Comparison of ENCODE assay signal across 12 cellular contexts in the genomic region with DNA sequence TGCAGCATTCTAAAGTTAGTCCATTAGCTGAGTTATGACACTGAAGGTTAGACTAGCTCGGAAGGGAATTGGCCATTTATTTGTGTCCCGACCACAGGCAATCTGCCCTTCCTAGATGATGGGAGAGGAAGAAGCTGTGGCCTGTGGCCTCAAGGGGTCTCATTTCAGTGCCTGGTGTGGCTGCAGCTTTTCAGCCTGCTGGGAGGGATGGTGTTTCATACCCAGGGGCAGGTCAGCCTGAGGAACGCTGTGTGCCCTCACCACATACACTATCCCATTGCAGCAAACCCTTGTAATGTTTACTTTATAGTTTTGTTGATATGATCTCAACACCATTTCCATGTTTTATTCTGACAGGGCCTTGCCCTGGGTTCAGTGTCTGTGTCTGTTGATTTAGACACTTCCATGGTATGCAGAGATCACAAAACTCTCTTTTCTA.
DNase-seq lines count a peak whose midpoint lies in the region; ATAC-seq and TF ChIP-seq lines count a peak whose summit lies in the region.
"Had no signal": no experiment of that assay in that cellular context is flagged by ENCODE, and none has a peak within 500 bp of the region (broad histone marks: within the 10 kb centered on the region; RNA-seq: fewer than 3 reads in every experiment).

No MANE protein-coding gene starts in this region.

- peak overlapping the region; percentile 3 for H2BK5ac ChIP-seq in IMR-90 (ENCODE audit: low read depth, low read length, poor library complexity, severe bottlenecking)

- H3K27ac ChIP-seq in IMR-90 (ENCODE audit: insufficient read depth, low read length) (peak overlapping the region; percentile 90), lower lobe of right lung (peak overlapping the region; percentile 84), suprapubic skin (peak overlapping the region; percentile 52)

- no peaks in the 10 kb centered on the region for H3K9me3 Mint-ChIP-seq in endothelial cell (ENCODE audit: unreplicated experiment)

- no CpG with 5 or more reads among the region's 3 CpGs for WGBS in IMR-90 (ENCODE audit: extremely low coverage in 2 of 2, insufficient read length in 1 of 2), 2 experiments
- 33% methylated on average over 3 of the region's 3 CpGs for WGBS in suprapubic skin

- POLR2A ChIA-PET in IMR-90 (lab: Charles Lee; ENCODE audit: unreplicated experiment) = no interaction called here

- CTCF ChIA-PET in IMR-90 (lab: Yijun Ruan, JAX) = interaction anchor here (0.9 kb wide), 1 partner anchor 10 kb away, joined by 3 read pairs; no protein-coding TSS in a partner anchor

- H3K18ac ChIP-seq in IMR-90 (ENCODE audit: low read depth, low read length) = 0 out of 2 replicates have a peak overlapping the region, but pooled peaks have one; percentile 10

- no TSS peak for BruUV-seq in IMR-90 (replicated peaks; lab: Mats Ljungman, UMichigan)

- H3K4ac ChIP-seq in IMR-90 (ENCODE audit: low read depth, low read length) = peak overlapping the region; percentile 33

- H2BK15ac ChIP-seq in IMR-90 (ENCODE audit: low read depth, low read length) = no peak overlapping the region; the same call in 2 of the 3 replicates

- H3K27me3 ChIP-seq in IMR-90 (ENCODE audit: control insufficient read depth, insufficient read depth, low read length) (no peaks in the 10 kb centered on the region), lower lobe of right lung (ENCODE audit: low read depth) (no peaks in the 10 kb centered on the region), suprapubic skin (no peaks in the 10 kb centered on the region)

- no peak overlapping the region for H3K4me3 ChIP-seq in IMR-90 (ENCODE audit: insufficient read depth, low read depth, low read length)
- no peak overlapping the region for H3K4me3 ChIP-seq in lower lobe of right lung
- no peak overlapping the region for H3K4me3 ChIP-seq in suprapubic skin

- H3K36me3 Mint-ChIP-seq in endothelial cell (ENCODE audit: low read depth, unreplicated experiment) = peaks cover 3% of the 10 kb centered on the region
- H3K36me3 Mint-ChIP-seq: IgD-negative memory B cell had no signal

- no peak overlapping the region for H3K9ac ChIP-seq in IMR-90 (ENCODE audit: low read depth, low read length)

- peak; percentile 91 for ATAC-seq in IMR-90 (ENCODE audit: low read depth)
- ATAC-seq in lower lobe of right lung = peak; percentile 65 to 81
- no peak for ATAC-seq in GM21723 (IDR thresholded peaks at IDR 0.05; ENCODE audit: unreplicated experiment)
- ATAC-seq in GM18511 (IDR thresholded peaks at IDR 0.05; ENCODE audit: unreplicated experiment) = no peak
- no peak for ATAC-seq in HG03571 (IDR thresholded peaks at IDR 0.05; ENCODE audit: unreplicated experiment)
- ATAC-seq: activated T-cell treated with anti-CD3 and anti-CD28 coated beads, Interleukin-2, amount 50 U/mL, for 4 hours had no signal

- no peak for TF ChIP-seq RAD21 in IMR-90 (IDR thresholded peaks at IDR 0.05; ENCODE audit: low read length)

- no peak overlapping the region for H3K4me3 Mint-ChIP-seq in endothelial cell (ENCODE audit: unreplicated experiment)
- H3K4me3 Mint-ChIP-seq: activated T-cell treated with anti-CD3 and anti-CD28 coated beads, Interleukin-2, amount 50 U/mL, for 4 hours; dendritic cell treated with granulocyte-macrophage colony-stimulating factor and Interleukin-4, amounts not matched to agents 40 ng/mL and 50 ng/mL, for 4 days; IgD-negative memory B cell had no signal

- H3K9me3 ChIP-seq in IMR-90 (ENCODE audit: control insufficient read depth, insufficient read depth, low read length) (no peaks in the 10 kb centered on the region), lower lobe of right lung (no peaks in the 10 kb centered on the region), suprapubic skin (no peaks in the 10 kb centered on the region)

- 0 out of 2 replicates have a peak overlapping the region, but pooled peaks have one; percentile 20 for H3K14ac ChIP-seq in IMR-90 (replicated peaks; ENCODE audit: low read depth, low read length)

- H2AK5ac ChIP-seq in IMR-90 (ENCODE audit: low read depth, low read length) = peak overlapping the region; percentile 2; the same call in 1 of the 2 replicates

- H3K56ac ChIP-seq in IMR-90 (ENCODE audit: extremely low read depth, insufficient read depth, low read length) = no peak overlapping the region

- TF ChIP-seq CTCF in IMR-90 (conservative IDR thresholded peaks at IDR 0.05; ENCODE audit: low read depth, low read length) (no peak), endothelial cell (IDR thresholded peaks at IDR 0.05; ENCODE audit: unreplicated experiment) (no peak), lower lobe of right lung (IDR thresholded peaks at IDR 0.05) (peak; percentile 14), suprapubic skin (IDR thresholded peaks at IDR 0.05) (no peak)

- intact Hi-C loops in IMR-90 (cut with micrococcal nuclease) = loop anchor here (5.0 kb wide), 1 partner anchor 149 kb away; no protein-coding TSS in a partner anchor
- intact Hi-C loops in lower lobe of right lung (cut with DNase I) = no loop called here

- in situ Hi-C loops in IMR-90 (cut with MboI; ENCODE audit: low sequenced_read_pairs) = no loop called here

- peaks cover 3% of the 10 kb centered on the region for H3K27me3 Mint-ChIP-seq in endothelial cell (ENCODE audit: unreplicated experiment)
- H3K27me3 Mint-ChIP-seq: dendritic cell treated with granulocyte-macrophage colony-stimulating factor and Interleukin-4, amounts not matched to agents 40 ng/mL and 50 ng/mL, for 4 days; IgD-negative memory B cell had no signal

- H3K4me2 ChIP-seq in IMR-90 (ENCODE audit: low read depth, low read length) = peak overlapping the region; percentile 20

- TF ChIP-seq POLR2A in IMR-90 (IDR thresholded peaks at IDR 0.05; ENCODE audit: low read depth, low read length) (no peak), suprapubic skin (IDR thresholded peaks at IDR 0.05) (no peak)

- H2AFZ ChIP-seq in IMR-90 (replicated peaks; ENCODE audit: low read length, poor library complexity) = no peak overlapping the region

- dilution Hi-C loops in IMR-90 (cut with HindIII; ENCODE audit: low sequenced_read_pairs, unreplicated experiment) = no loop called here

- H4K20me1 ChIP-seq in IMR-90 (ENCODE audit: insufficient read depth, low read length) = peaks cover 4% of the 10 kb centered on the region; the same call in 1 of the 2 replicates

- H3K23ac ChIP-seq in IMR-90 (ENCODE audit: low read depth, low read length) = no peak overlapping the region; the same call in 1 of the 2 replicates

- no peaks in the 10 kb centered on the region for H3K79me1 ChIP-seq in IMR-90 (ENCODE audit: low read depth in 1 of 2, low read length in 2 of 2)

- TF ChIP-seq EP300 in suprapubic skin (IDR thresholded peaks at IDR 0.05) = no peak

- H3K4me1 ChIP-seq in IMR-90 (ENCODE audit: control insufficient read depth, insufficient read depth, low read length) (peaks cover 4% of the 10 kb centered on the region), lower lobe of right lung (peaks cover 6% of the 10 kb centered on the region), suprapubic skin (peaks cover 14% of the 10 kb centered on the region)

- H4K5ac ChIP-seq in IMR-90 (ENCODE audit: low read depth, low read length) = no peak overlapping the region

- no peak overlapping the region for H2AK9ac ChIP-seq in IMR-90 (replicated peaks; ENCODE audit: low read depth, low read length, poor library complexity)

- H3K4me1 Mint-ChIP-seq in endothelial cell (ENCODE audit: unreplicated experiment) = peaks cover 6% of the 10 kb centered on the region
- H3K4me1 Mint-ChIP-seq: IgD-negative memory B cell had no signal

- H3K36me3 ChIP-seq in IMR-90 (ENCODE audit: control insufficient read depth, insufficient read depth, low read length) (no peaks in the 10 kb centered on the region), lower lobe of right lung (no peaks in the 10 kb centered on the region), suprapubic skin (no peaks in the 10 kb centered on the region)

- H3K27ac Mint-ChIP-seq in endothelial cell (ENCODE audit: unreplicated experiment) = peak overlapping the region; percentile 93
- H3K27ac Mint-ChIP-seq: dendritic cell treated with granulocyte-macrophage colony-stimulating factor and Interleukin-4, amounts not matched to agents 40 ng/mL and 50 ng/mL, for 4 days; IgD-negative memory B cell had no signal

- peak; percentile 37 for DNase-seq in IMR-90
- DNase-seq in endothelial cell (ENCODE audit: low spot score) = peak; percentile 23
- DNase-seq in lower lobe of right lung = peak; percentile 47
- DNase-seq in suprapubic skin (ENCODE audit: low spot score in 2 of 2) = no peak
- DNase-seq in AML-193 (lab: John Stamatoyannopoulos, UW) = no peak
- DNase-seq: activated T-cell treated with anti-CD3 and anti-CD28 coated beads, Interleukin-2, amount 50 U/mL, for 4 hours; stimulated activated CD4-positive, alpha-beta T cell treated with anti-CD3 and anti-CD28 coated beads, Interleukin-4, amount 100 ng/mL, for 4 hours had no signal

- H2BK20ac ChIP-seq in IMR-90 (ENCODE audit: low read depth, low read length) = no peak overlapping the region

- H4K8ac ChIP-seq in IMR-90 (ENCODE audit: low read depth in 2 of 2, low read length in 2 of 2) = 0 out of 4 replicates have a peak overlapping the region, but pooled peaks of 1 of the 2 experiments have one; percentile 30

- H2BK120ac ChIP-seq in IMR-90 (ENCODE audit: low read depth, low read length) = peak overlapping the region; percentile 33; the same call in 1 of the 2 replicates

- H3K9me1 ChIP-seq in IMR-90 (ENCODE audit: insufficient read depth, low read length) = 0 out of 2 replicates have a peak, but pooled peaks cover 3% of the 10 kb centered on the region

- H4K91ac ChIP-seq in IMR-90 (ENCODE audit: insufficient read depth, low read depth, low read length) = no peak overlapping the region

TF ChIP-seq in IMR-90, 13 proteins besides CTCF, POLR2A, EP300 and RAD21 (continues in another document):
- TF ChIP-seq CHD1 (IDR thresholded peaks at IDR 0.05; ENCODE audit: low read depth, low read length) (no peak), MAFK (IDR thresholded peaks at IDR 0.05; ENCODE audit: low read depth, low read length) (no peak), RFX5 (IDR thresholded peaks at IDR 0.05; ENCODE audit: low read depth, low read length) (no peak), SMC3 (IDR thresholded peaks at IDR 0.05; ENCODE audit: low read depth, low read length) (no peak), RCOR1 (IDR thresholded peaks at IDR 0.05; ENCODE audit: insufficient replicate concordance, low read length) (no peak), MAZ (IDR thresholded peaks at IDR 0.05; ENCODE audit: borderline replicate concordance, low read depth, low read length) (no peak), FOS (IDR thresholded peaks at IDR 0.05; ENCODE audit: low read depth, low read length) (no peak)
- TF ChIP-seq, protein P1, sequence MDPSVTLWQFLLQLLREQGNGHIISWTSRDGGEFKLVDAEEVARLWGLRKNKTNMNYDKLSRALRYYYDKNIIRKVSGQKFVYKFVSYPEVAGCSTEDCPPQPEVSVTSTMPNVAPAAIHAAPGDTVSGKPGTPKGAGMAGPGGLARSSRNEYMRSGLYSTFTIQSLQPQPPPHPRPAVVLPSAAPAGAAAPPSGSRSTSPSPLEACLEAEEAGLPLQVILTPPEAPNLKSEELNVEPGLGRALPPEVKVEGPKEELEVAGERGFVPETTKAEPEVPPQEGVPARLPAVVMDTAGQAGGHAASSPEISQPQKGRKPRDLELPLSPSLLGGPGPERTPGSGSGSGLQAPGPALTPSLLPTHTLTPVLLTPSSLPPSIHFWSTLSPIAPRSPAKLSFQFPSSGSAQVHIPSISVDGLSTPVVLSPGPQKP (IDR thresholded peaks at IDR 0.05; ENCODE audit: borderline replicate concordance, low read depth, low read length) = no peak

Comparison
In these comparisons a context has a peak if more than half of its experiments do, and no peak if none do; other contexts are left out.
1. ATAC-seq: peak in IMR-90 (single experiment) and lower lobe of right lung (2 of 2); none in GM21723 (single experiment), GM18511 (single experiment) and HG03571 (single experiment).
2. DNase-seq: peak in IMR-90 (single experiment), endothelial cell (single experiment) and lower lobe of right lung (single experiment); none in suprapubic skin (0 of 2) and AML-193 (0 of 2).
3. Peak in every context shown above with its lines, with median percentiles within 50 percentile points of each other: H3K27ac ChIP-seq.